In the genomic region with DNA sequence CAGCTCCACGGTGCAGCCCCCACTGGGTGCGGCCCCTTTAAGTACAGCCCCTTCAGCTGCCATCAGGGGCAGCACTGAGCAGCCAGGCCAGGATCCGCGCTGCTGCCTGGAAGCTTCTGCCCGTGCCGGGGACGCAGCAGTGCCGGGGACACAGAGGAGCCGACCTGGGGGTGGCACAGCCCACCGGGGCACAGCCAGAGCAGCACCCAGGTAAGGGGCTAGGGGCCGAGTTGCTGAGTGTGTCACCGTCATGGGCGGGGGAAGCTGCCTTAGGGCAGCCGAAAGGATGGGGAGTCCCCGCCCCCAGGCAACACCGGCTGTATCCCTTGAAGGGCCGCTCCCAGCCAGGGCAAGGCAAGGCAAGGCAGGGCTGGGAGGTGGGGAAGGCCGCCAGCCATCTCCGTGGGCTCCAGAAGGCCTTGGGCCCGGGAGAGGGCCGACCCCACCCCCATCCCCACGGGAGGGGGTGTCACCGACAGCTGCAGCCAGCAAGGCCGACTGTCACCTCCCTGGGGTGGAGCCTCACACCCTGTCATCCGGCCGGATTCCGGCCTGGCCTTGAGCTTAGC, we compare ENCODE assay signal across 8 cellular contexts. TPM values are rescaled to one million over a fixed set of nuclear protein-coding genes. Genes with fewer than 3 reads are reported as not detected.
DNase-seq lines count a peak whose midpoint lies in the region; ATAC-seq and TF ChIP-seq lines count a peak whose summit lies in the region.
"Not testable (repeated sequence)": the region's sequence is repeated elsewhere in the genome, so short reads cannot be mapped to it uniquely, and the experiment has no call there.

TSS of gene AJM1 (plus strand) at position 99 of the 569 bp plus-strand sequence. CDS start 1,937 bp downstream, outside the sequence.

- H3K4me3 ChIP-seq in lower lobe of right lung, result peak within 1 kb of the TSS; percentile 56

- DNase-seq in CD1c-positive myeloid dendritic cell (ENCODE audit: extremely low spot score) (peak; percentile 82), HT-29 (ENCODE audit: low spot score) (peak; percentile 86), NOMO-1 (lab: John Stamatoyannopoulos, UW; ENCODE audit: unreplicated experiment in 2 of 2) (peak; percentile 76 to 83), ecto neural progenitor cell (ENCODE audit: low spot score) (peak; percentile 90), lower lobe of right lung (peak; percentile 82)
- DNase-seq in activated CD8-positive, alpha-beta memory T cell treated with anti-CD3 and anti-CD28 coated beads for 1 hour (ENCODE audit: extremely low read depth in 1 of 2, low read depth in 1 of 2), result peak; percentile 40 to 66
- peak; percentile 79 for DNase-seq in stimulated activated CD4-positive, alpha-beta T cell treated with anti-CD3 and anti-CD28 coated beads, Interleukin-4, amount 100 ng/mL, for 24 hours

- not testable (repeated sequence) for H3K27ac ChIP-seq in lower lobe of right lung

- H3K36me3 ChIP-seq in lower lobe of right lung, result peaks cover 32% of the 10 kb centered on the region

- H3K4me1 ChIP-seq in lower lobe of right lung, result peaks cover 38% of the 10 kb centered on the region

- ATAC-seq in GM19468 (IDR thresholded peaks at IDR 0.05; ENCODE audit: extremely low read depth, unreplicated experiment) (peak; percentile 61), lower lobe of right lung (peak; percentile 84)

- peaks cover 33% of the 10 kb centered on the region for H3K27me3 ChIP-seq in lower lobe of right lung (ENCODE audit: low read depth)

- TF ChIP-seq CTCF in lower lobe of right lung (IDR thresholded peaks at IDR 0.05), result peak; percentile 89

- intact Hi-C loops in lower lobe of right lung (cut with DNase I), result not testable (repeated sequence)

- H3K9me3 ChIP-seq in lower lobe of right lung, result not testable (repeated sequence)

RNA-seq across cellular contexts. Expression of gene AJM1, which starts in this region (rescaled TPM):
- 9.0 and 9.4 TPM in 2 replicates for total RNA-seq in HT-29 (2014; rRNA removed; shearing (Covaris generic))
- 3.5 TPM for total RNA-seq in lower lobe of right lung
